Comparison of ENCODE assay signal across 26 cellular contexts in genomic region chr11:107751082-107751481, GRCh38. TPM values are rescaled to one million over a fixed set of nuclear protein-coding genes. Genes with fewer than 3 reads are reported as not detected.
"Had no signal": no experiment of that assay in that cellular context is flagged by ENCODE, and none has a peak within 500 bp of the region (broad histone marks: within the 10 kb centered on the region; RNA-seq: fewer than 3 reads in every experiment).

No MANE protein-coding gene starts in this region.

- DNase-seq: naive thymus-derived CD4-positive, alpha-beta T cell; natural killer cell; occipital lobe; pancreas; right cardiac atrium; right lobe of liver; sigmoid colon; small intestine; stimulated activated CD4-positive, alpha-beta T cell treated with anti-CD3 and anti-CD28 coated beads, Interleukin-15, amount 100 ng/mL, for 24 hours; stimulated activated CD4-positive, alpha-beta T cell treated with anti-CD3 and anti-CD28 coated beads, Interleukin-2, amount 100 ng/mL, for 24 hours; stimulated activated CD4-positive, alpha-beta T cell treated with anti-CD3 and anti-CD28 coated beads, Interleukin-2, amount 100 ng/mL, for 48 hours; stimulated activated CD4-positive, alpha-beta T cell treated with anti-CD3 and anti-CD28 coated beads, Interleukin-4, amount 100 ng/mL, for 24 hours; stimulated activated naive B cell treated with anti-CD40 and anti-IgM and Interleukin-4, amounts not matched to agents 10 μg/mL and 1 μg/mL and 100 μg/mL, for 72 hours; stimulated activated naive CD8-positive, alpha-beta T cell treated with anti-CD3 and anti-CD28 coated beads, Interleukin-15, amount 100 ng/mL, for 72 hours; stimulated activated naive CD8-positive, alpha-beta T cell treated with anti-CD3 and anti-CD28 coated beads, Interleukin-15, Interleukin-2, amounts not matched to agents 100 U/mL and 50 U/mL, for 24 hours; substantia nigra; testis; tibial artery; transverse colon; upper lobe of right lung; uterus had no signal

- H3K4me3 ChIP-seq: neural progenitor cell, pancreas, prostate gland, right lobe of liver, sigmoid colon, suprapubic skin, testis, tibial artery, transverse colon, upper lobe of right lung, uterus had no signal

- H3K27ac ChIP-seq: neural progenitor cell, pancreas, prostate gland, right lobe of liver, sigmoid colon, suprapubic skin, testis, tibial artery, transverse colon, upper lobe of right lung, uterus had no signal

- H3K9me3 ChIP-seq: pancreas, prostate gland, right lobe of liver, sigmoid colon, suprapubic skin, testis, tibial artery, transverse colon, upper lobe of right lung, uterus had no signal

- H3K27me3 ChIP-seq: neural progenitor cell, pancreas, right lobe of liver, sigmoid colon, suprapubic skin, testis, tibial artery, transverse colon, upper lobe of right lung, uterus had no signal

- H3K9ac ChIP-seq: neural progenitor cell had no signal

- H2AFZ ChIP-seq: neural progenitor cell had no signal

- H3K4me2 ChIP-seq: neural progenitor cell had no signal

- ATAC-seq: naive thymus-derived CD4-positive, alpha-beta T cell; natural killer cell; pancreas; right cardiac atrium; right lobe of liver; stimulated activated effector memory CD8-positive, alpha-beta T cell treated with anti-CD3 and anti-CD28 coated beads, Interleukin-12 subunit alpha, Interleukin-12 subunit beta, amount 100 ng/mL, for 72 hours; stimulated activated naive B cell treated with anti-CD40 and anti-IgM and Interleukin-4, amounts not matched to agents 10 μg/mL and 1 μg/mL and 100 μg/mL, for 72 hours; stimulated activated naive CD8-positive, alpha-beta T cell treated with anti-CD3 and anti-CD28 coated beads, Interleukin-15, amount 100 ng/mL, for 72 hours; stimulated activated naive CD8-positive, alpha-beta T cell treated with anti-CD3 and anti-CD28 coated beads, Interleukin-15, Interleukin-2, amounts not matched to agents 100 U/mL and 50 U/mL, for 24 hours; upper lobe of right lung had no signal

- H3K36me3 ChIP-seq: neural progenitor cell, pancreas, prostate gland, right lobe of liver, sigmoid colon, suprapubic skin, tibial artery, transverse colon, upper lobe of right lung, uterus had no signal

- H3K4me1 ChIP-seq: neural progenitor cell, pancreas, prostate gland, right lobe of liver, sigmoid colon, suprapubic skin, testis, tibial artery, transverse colon, upper lobe of right lung, uterus had no signal

RNA-seq across cellular contexts. Expression of gene SLN, which starts 39.2 kb away (rescaled TPM):
- total RNA-seq: naive thymus-derived CD4-positive, alpha-beta T cell; natural killer cell; osteocyte; pancreas; sigmoid colon; testis had no signal
